1 cellular context compared by ENCODE assay signal in genomic region chr14:38207830-38208815, GRCh38.
TF ChIP-seq lines count a peak whose summit lies in the region.

A gene with protein sequence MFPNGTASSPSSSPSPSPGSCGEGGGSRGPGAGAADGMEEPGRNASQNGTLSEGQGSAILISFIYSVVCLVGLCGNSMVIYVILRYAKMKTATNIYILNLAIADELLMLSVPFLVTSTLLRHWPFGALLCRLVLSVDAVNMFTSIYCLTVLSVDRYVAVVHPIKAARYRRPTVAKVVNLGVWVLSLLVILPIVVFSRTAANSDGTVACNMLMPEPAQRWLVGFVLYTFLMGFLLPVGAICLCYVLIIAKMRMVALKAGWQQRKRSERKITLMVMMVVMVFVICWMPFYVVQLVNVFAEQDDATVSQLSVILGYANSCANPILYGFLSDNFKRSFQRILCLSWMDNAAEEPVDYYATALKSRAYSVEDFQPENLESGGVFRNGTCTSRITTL (plus strand): TSS chr14:38207904. CDS start chr14:38209390, 1,486 bp downstream.

TF ChIP-seq in HepG2, 621 proteins besides CTCF, POLR2A, EP300 and RAD21 (continued from another document and continues in another):
- TF ChIP-seq ZNF205 (CRISPR knock-in tag; IDR thresholded peaks at IDR 0.05) (no peak), HDAC6 (IDR thresholded peaks at IDR 0.05; ENCODE audit: low read depth, low read length) (no peak), PHF21A (CRISPR knock-in tag; IDR thresholded peaks at IDR 0.05) (peak; percentile 74), ZNF570 (CRISPR knock-in tag; IDR thresholded peaks at IDR 0.05; ENCODE audit: borderline replicate concordance) (no peak), MIER2 (CRISPR knock-in tag; IDR thresholded peaks at IDR 0.05) (no peak), ZNF547 (CRISPR knock-in tag; IDR thresholded peaks at IDR 0.05) (0 out of 2 replicates have a peak, but pooled peaks have one; percentile 16), RBAK (CRISPR knock-in tag; IDR thresholded peaks at IDR 0.05) (no peak), NAIF1 (CRISPR knock-in tag; IDR thresholded peaks at IDR 0.05; ENCODE audit: borderline replicate concordance) (no peak), KAT7 (CRISPR knock-in tag; IDR thresholded peaks at IDR 0.05; ENCODE audit: borderline replicate concordance) (no peak), KLF11 (CRISPR knock-in tag; IDR thresholded peaks at IDR 0.05) (no peak), SRSF9 (IDR thresholded peaks at IDR 0.05; ENCODE audit: borderline replicate concordance, insufficient read depth, low read depth, low read length, poor library complexity, severe bottlenecking) (no peak), NFIB (CRISPR knock-in tag; IDR thresholded peaks at IDR 0.05; ENCODE audit: borderline replicate concordance) (no peak), CEBPZ (IDR thresholded peaks at IDR 0.05; ENCODE audit: low read length) (no peak), ZNF260 (CRISPR knock-in tag; IDR thresholded peaks at IDR 0.05; ENCODE audit: borderline replicate concordance, low read depth) (no peak), ZNF513 (CRISPR knock-in tag; conservative IDR thresholded peaks at IDR 0.05) (no peak), ZFP41 (CRISPR knock-in tag; IDR thresholded peaks at IDR 0.05; ENCODE audit: borderline replicate concordance) (no peak), ATF7-NPFF (CRISPR knock-in tag; IDR thresholded peaks at IDR 0.05; ENCODE audit: low read depth) (no peak), ZNF512 (CRISPR knock-in tag; IDR thresholded peaks at IDR 0.05) (no peak), KLF12 (CRISPR knock-in tag; IDR thresholded peaks at IDR 0.05; ENCODE audit: borderline replicate concordance) (no peak), BORCS8-MEF2B (CRISPR knock-in tag; IDR thresholded peaks at IDR 0.05) (peak; percentile 32; the same call in 1 of the 2 replicates), SCMH1 (CRISPR knock-in tag; IDR thresholded peaks at IDR 0.05; ENCODE audit: borderline replicate concordance) (no peak), ZNF747 (CRISPR knock-in tag; IDR thresholded peaks at IDR 0.05; ENCODE audit: borderline replicate concordance) (0 out of 2 replicates have a peak, but pooled peaks have one; percentile 20), ZKSCAN1 (IDR thresholded peaks at IDR 0.05; ENCODE audit: low read length) (no peak), UBTF (CRISPR knock-in tag; IDR thresholded peaks at IDR 0.05) (no peak), JUND (CRISPR knock-in tag; IDR thresholded peaks at IDR 0.05) (0 out of 2 replicates have a peak, but pooled peaks have one; percentile 44), HNRNPH1 (optimal IDR thresholded peaks at IDR 0.05; ENCODE audit: low read depth, low read length) (no peak), NCOR1 (IDR thresholded peaks at IDR 0.05; ENCODE audit: borderline replicate concordance, low read length) (0 out of 2 replicates have a peak, but pooled peaks have one; percentile 37), STAT6 (CRISPR knock-in tag; IDR thresholded peaks at IDR 0.05; ENCODE audit: borderline replicate concordance) (no peak), ZNF530 (CRISPR knock-in tag; IDR thresholded peaks at IDR 0.05; ENCODE audit: low read depth) (no peak), ZNF17 (CRISPR knock-in tag; IDR thresholded peaks at IDR 0.05) (no peak), AGO1 (IDR thresholded peaks at IDR 0.05; ENCODE audit: low read depth, low read length, poor library complexity, severe bottlenecking) (peak; percentile 4), XBP1 (CRISPR knock-in tag; IDR thresholded peaks at IDR 0.05) (no peak), ZSCAN30 (CRISPR knock-in tag; IDR thresholded peaks at IDR 0.05) (no peak), MAX (IDR thresholded peaks at IDR 0.05) (no peak), TOE1 (CRISPR knock-in tag; IDR thresholded peaks at IDR 0.05) (no peak), MAF1 (CRISPR knock-in tag; IDR thresholded peaks at IDR 0.05; ENCODE audit: borderline replicate concordance) (no peak), MIER3 (CRISPR knock-in tag; IDR thresholded peaks at IDR 0.05; ENCODE audit: borderline replicate concordance) (no peak)
- TF ChIP-seq, protein P1, sequence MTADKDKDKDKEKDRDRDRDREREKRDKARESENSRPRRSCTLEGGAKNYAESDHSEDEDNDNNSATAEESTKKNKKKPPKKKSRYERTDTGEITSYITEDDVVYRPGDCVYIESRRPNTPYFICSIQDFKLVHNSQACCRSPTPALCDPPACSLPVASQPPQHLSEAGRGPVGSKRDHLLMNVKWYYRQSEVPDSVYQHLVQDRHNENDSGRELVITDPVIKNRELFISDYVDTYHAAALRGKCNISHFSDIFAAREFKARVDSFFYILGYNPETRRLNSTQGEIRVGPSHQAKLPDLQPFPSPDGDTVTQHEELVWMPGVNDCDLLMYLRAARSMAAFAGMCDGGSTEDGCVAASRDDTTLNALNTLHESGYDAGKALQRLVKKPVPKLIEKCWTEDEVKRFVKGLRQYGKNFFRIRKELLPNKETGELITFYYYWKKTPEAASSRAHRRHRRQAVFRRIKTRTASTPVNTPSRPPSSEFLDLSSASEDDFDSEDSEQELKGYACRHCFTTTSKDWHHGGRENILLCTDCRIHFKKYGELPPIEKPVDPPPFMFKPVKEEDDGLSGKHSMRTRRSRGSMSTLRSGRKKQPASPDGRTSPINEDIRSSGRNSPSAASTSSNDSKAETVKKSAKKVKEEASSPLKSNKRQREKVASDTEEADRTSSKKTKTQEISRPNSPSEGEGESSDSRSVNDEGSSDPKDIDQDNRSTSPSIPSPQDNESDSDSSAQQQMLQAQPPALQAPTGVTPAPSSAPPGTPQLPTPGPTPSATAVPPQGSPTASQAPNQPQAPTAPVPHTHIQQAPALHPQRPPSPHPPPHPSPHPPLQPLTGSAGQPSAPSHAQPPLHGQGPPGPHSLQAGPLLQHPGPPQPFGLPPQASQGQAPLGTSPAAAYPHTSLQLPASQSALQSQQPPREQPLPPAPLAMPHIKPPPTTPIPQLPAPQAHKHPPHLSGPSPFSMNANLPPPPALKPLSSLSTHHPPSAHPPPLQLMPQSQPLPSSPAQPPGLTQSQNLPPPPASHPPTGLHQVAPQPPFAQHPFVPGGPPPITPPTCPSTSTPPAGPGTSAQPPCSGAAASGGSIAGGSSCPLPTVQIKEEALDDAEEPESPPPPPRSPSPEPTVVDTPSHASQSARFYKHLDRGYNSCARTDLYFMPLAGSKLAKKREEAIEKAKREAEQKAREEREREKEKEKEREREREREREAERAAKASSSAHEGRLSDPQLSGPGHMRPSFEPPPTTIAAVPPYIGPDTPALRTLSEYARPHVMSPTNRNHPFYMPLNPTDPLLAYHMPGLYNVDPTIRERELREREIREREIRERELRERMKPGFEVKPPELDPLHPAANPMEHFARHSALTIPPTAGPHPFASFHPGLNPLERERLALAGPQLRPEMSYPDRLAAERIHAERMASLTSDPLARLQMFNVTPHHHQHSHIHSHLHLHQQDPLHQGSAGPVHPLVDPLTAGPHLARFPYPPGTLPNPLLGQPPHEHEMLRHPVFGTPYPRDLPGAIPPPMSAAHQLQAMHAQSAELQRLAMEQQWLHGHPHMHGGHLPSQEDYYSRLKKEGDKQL (CRISPR knock-in tag; IDR thresholded peaks at IDR 0.05; ENCODE audit: low read depth): no peak
- TF ChIP-seq, protein P2, sequence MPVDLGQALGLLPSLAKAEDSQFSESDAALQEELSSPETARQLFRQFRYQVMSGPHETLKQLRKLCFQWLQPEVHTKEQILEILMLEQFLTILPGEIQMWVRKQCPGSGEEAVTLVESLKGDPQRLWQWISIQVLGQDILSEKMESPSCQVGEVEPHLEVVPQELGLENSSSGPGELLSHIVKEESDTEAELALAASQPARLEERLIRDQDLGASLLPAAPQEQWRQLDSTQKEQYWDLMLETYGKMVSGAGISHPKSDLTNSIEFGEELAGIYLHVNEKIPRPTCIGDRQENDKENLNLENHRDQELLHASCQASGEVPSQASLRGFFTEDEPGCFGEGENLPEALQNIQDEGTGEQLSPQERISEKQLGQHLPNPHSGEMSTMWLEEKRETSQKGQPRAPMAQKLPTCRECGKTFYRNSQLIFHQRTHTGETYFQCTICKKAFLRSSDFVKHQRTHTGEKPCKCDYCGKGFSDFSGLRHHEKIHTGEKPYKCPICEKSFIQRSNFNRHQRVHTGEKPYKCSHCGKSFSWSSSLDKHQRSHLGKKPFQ (CRISPR knock-in tag; IDR thresholded peaks at IDR 0.05; ENCODE audit: insufficient replicate concordance): no peak
